Comparison of ENCODE assay signal across 8 cellular contexts in the genomic region with DNA sequence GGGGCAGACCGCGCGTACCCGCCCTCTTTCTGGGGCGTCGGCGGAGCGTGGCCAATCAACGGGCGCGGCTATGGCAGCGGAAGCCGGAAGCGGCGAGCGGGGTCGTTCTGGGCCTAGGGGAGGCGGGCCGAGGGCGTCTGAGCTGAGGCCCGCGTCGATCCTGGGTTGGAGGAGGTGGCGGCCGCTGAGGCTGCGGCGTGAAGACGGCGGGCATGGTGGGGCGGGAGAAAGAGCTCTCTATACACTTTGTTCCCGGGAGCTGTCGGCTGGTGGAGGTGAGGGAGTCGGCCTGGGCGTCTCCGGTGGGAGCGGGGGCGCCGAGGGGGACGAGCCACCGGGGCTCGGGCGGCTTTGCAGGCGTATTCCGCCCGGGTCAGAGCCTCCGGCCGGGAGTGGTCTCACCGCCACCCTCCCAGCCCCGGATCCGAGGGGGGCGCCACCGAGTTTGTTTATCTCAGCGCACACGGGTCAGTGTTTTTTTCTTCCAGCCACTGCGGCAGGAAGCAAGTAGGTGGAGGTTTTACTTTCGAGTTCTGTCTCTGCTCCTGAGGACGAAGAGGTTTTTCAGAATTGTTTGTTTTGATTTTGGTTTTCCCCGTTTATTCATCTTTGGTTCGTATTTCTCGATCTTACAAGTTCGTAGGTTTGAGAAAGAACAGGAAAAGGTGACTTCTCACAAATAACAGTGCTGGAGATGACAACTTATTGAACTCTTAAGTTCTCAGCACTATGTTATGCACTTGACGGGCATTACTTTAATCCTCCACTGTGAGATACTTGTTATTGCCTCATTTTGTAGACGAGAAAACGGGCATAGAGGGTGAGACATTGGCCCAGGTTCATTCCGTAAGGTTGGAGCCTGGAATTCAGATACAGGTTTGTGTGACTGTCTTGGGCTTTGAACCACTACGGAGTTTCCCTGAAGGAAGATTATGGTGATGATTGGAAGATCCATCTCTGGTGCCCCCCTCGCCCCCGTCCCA. TPM values are rescaled to one million over a fixed set of nuclear protein-coding genes. Genes with fewer than 3 reads are reported as not detected.
DNase-seq lines count a peak whose midpoint lies in the region; ATAC-seq and TF ChIP-seq lines count a peak whose summit lies in the region.

MAT2B (plus strand) TSS at position 145 of the 983 bp plus-strand sequence; CDS start at position 213, 68 bp downstream.

- no peaks in the 10 kb centered on the region for H3K27me3 ChIP-seq in PC-3 (ENCODE audit: low read length)
- peaks cover 0 to 3% of the 10 kb centered on the region in 2 donors for H3K27me3 ChIP-seq in mucosa of rectum (ENCODE audit: control insufficient read depth in 2 of 2, insufficient read depth in 2 of 2, low read length in 2 of 2)

- DNase-seq in DMS53 (lab: John Stamatoyannopoulos, UW) (peak; percentile 98), PC-3 (peak; percentile 95), activated T-cell treated with anti-CD3 and anti-CD28 coated beads for 48 hours (ENCODE audit: low read depth) (peak; percentile 95), epithelial cell of prostate (ENCODE audit: low read depth, low spot score) (peak; percentile 56)
- DNase-seq in Jurkat, Clone E6-1 (ENCODE audit: low read depth, low spot score), result peak; percentile 91
- DNase-seq in stimulated activated CD8-positive, alpha-beta memory T cell treated with anti-CD3 and anti-CD28 coated beads, Interleukin-4, amount 100 ng/mL, for 48 hours, result peak; percentile 94

- no peaks in the 10 kb centered on the region for H3K9me2 ChIP-seq in PC-3 (replicated peaks; ENCODE audit: low read length)

- TSS peak; percentile 60 for BruUV-seq in PC-3 (replicated peaks; lab: Mats Ljungman, UMichigan)

- CTCF ChIA-PET in PC-3 (lab: Charles Lee), result no interaction called here

- ATAC-seq in GM21619 (IDR thresholded peaks at IDR 0.05; ENCODE audit: unreplicated experiment), result peak; percentile 84
- peak; percentile 86 for ATAC-seq in PC-3

- H3K4me3 ChIP-seq in Jurkat, Clone E6-1 (ENCODE audit: low read length), result peak within 1 kb of the TSS; percentile 62
- peak within 1 kb of the TSS; percentile 90 for H3K4me3 ChIP-seq in PC-3 (ENCODE audit: low read length)
- H3K4me3 ChIP-seq in mucosa of rectum (ENCODE audit: low read length in 2 of 2), result peak within 1 kb of the TSS; percentile 98 to 99

- H3K9me3 ChIP-seq in PC-3 (ENCODE audit: low read length), result no peaks in the 10 kb centered on the region
- H3K9me3 ChIP-seq in mucosa of rectum (ENCODE audit: control insufficient read depth in 2 of 2, low read length in 2 of 2), result no peaks in the 10 kb centered on the region

- no peaks in the 10 kb centered on the region for H3F3A ChIP-seq in PC-3 (ENCODE audit: low read length, unreplicated experiment)

- TF ChIP-seq CTCF in PC-3 (conservative IDR thresholded peaks at IDR 0.05; ENCODE audit: low read depth, low read length), result peak; percentile 64

- H3K27ac ChIP-seq in PC-3 (ENCODE audit: low read length) (peak within 1 kb of the TSS; percentile 56), epithelial cell of prostate (peak within 1 kb of the TSS; percentile 92), mucosa of rectum (ENCODE audit: low read depth in 2 of 2, low read length in 2 of 2) (peak within 1 kb of the TSS; percentile 99 to 100)

- POLR2A ChIA-PET in PC-3 (lab: Charles Lee; ENCODE audit: unreplicated experiment), result interaction anchor here (0.5 to 0.6 kb wide), 2 partner anchors 27 to 373 kb away, joined by 3 to 5 read pairs; no protein-coding TSS in a partner anchor

- H3K9ac ChIP-seq in PC-3 (ENCODE audit: low read length) (peak within 1 kb of the TSS; percentile 78), mucosa of rectum (ENCODE audit: low read depth in 1 of 2, low read length in 2 of 2) (peak within 1 kb of the TSS; percentile 98 to 99)

- peak within 1 kb of the TSS; percentile 77 for H2AFZ ChIP-seq in PC-3 (ENCODE audit: low read length)

- H4K20me1 ChIP-seq in PC-3 (ENCODE audit: low read length), result 0 out of 2 replicates have a peak, but pooled peaks cover 6% of the 10 kb centered on the region

- peak within 1 kb of the TSS; percentile 95 for H3K4me2 ChIP-seq in PC-3 (ENCODE audit: low read length)

- intact Hi-C loops in PC-3 (cut with micrococcal nuclease), result loop anchor here (1.0 to 5.0 kb wide), 3 partner anchors 45 to 128 kb away; partner anchors contain the start of genes CCNG1, HMMR and NUDCD2

- peaks cover 51% of the 10 kb centered on the region for H3K79me2 ChIP-seq in PC-3 (ENCODE audit: low read length)

- H3K4me1 ChIP-seq in PC-3 (ENCODE audit: insufficient read depth, low read length), result peaks cover 33% of the 10 kb centered on the region
- H3K4me1 ChIP-seq in mucosa of rectum (ENCODE audit: control insufficient read depth in 2 of 2, insufficient read depth in 2 of 2, low read length in 2 of 2), result peaks cover 29 to 39% of the 10 kb centered on the region in 2 donors

- H3K36me3 ChIP-seq in PC-3 (ENCODE audit: low read depth, low read length) (no peaks in the 10 kb centered on the region), mucosa of rectum (ENCODE audit: control insufficient read depth in 2 of 2, insufficient read depth in 2 of 2, low read length in 2 of 2) (no peaks in the 10 kb centered on the region)

RNA-seq across cellular contexts. Expression of gene MAT2B, which starts in this region (rescaled TPM):
- polyA plus RNA-seq in Jurkat, Clone E6-1 (2012; ENCODE audit: insufficient read depth, insufficient read length), result 109 TPM
- 24.3 and 25.6 TPM in 2 replicates for total RNA-seq in PC-3 (2014; rRNA removed)

Comparison
In these comparisons a context has a peak if more than half of its experiments do, and no peak if none do; other contexts are left out.
1. Peak in every context shown above with its lines: DNase-seq, ATAC-seq, H3K4me3 ChIP-seq and H3K27ac ChIP-seq.